ENCODE assay signal across 15 cellular contexts in the genomic region with DNA sequence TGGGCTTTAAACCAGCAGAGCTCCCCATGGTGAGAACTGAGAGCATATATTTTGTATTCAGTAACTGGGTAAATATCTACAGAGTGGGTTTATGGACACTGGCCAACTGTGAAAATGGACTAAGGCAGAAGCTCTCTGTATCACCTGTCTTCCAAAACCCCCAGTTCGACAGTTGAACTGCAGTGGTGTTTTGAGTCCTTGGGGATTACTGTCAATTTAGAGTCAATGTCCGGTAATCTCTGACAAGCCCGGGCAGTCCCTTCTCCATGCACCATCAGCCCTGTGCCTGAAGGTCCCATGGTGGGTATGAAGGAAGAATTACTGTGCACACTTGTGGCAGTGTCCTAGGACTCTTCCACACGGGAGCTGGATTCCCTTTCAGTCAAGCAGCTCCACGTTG.
DNase-seq lines count a peak whose midpoint lies in the region; ATAC-seq lines count a peak whose summit lies in the region.
"Had no signal": no experiment of that assay in that cellular context is flagged by ENCODE, and none has a peak within 500 bp of the region (broad histone marks: within the 10 kb centered on the region; RNA-seq: fewer than 3 reads in every experiment).

No MANE protein-coding gene starts in this region.

- H3K4me3 Mint-ChIP-seq in activated CD4-positive, alpha-beta T cell treated with anti-CD3 and anti-CD28 coated beads, Interleukin-2, amount 10 ng/mL, durations not matched to agents 24 days and 14 days: no peak overlapping the region
- H3K4me3 Mint-ChIP-seq: memory B cell had no signal

- no peak for DNase-seq in T1000 (lab: John Stamatoyannopoulos, UW)
- DNase-seq in RKO (ENCODE audit: low spot score): no peak
- no peak for DNase-seq in AML-193 (lab: John Stamatoyannopoulos, UW)
- no peak for DNase-seq in activated CD4-positive, alpha-beta T cell treated with anti-CD3 and anti-CD28 coated beads, Interleukin-2, amount 10 ng/mL, durations not matched to agents 24 days and 14 days
- DNase-seq: anterior cingulate cortex; NCI-H1694 treated with DMSO at 0.1 percent for 48 hours; pancreas; Peyer's patch; stimulated activated CD4-positive, alpha-beta T cell treated with anti-CD3 and anti-CD28 coated beads, Interleukin-2, amount 100 ng/mL, for 24 hours; stimulated activated naive CD8-positive, alpha-beta T cell treated with anti-CD3 and anti-CD28 coated beads, Interleukin-15, Interleukin-2, amounts not matched to agents 100 U/mL and 50 U/mL, for 24 hours had no signal

- H3K27ac Mint-ChIP-seq in activated CD4-positive, alpha-beta T cell treated with anti-CD3 and anti-CD28 coated beads, Interleukin-2, amount 10 ng/mL, durations not matched to agents 24 days and 14 days: no peak overlapping the region
- H3K27ac Mint-ChIP-seq: memory B cell had no signal

- H3K4me1 Mint-ChIP-seq in activated CD4-positive, alpha-beta T cell treated with anti-CD3 and anti-CD28 coated beads, Interleukin-2, amount 10 ng/mL, durations not matched to agents 24 days and 14 days: no peaks in the 10 kb centered on the region

- peak overlapping the region in 3 of 11 experiments; percentile 7 to 33 (median 24); a peak in 1 of 22 replicates for H3K9ac ChIP-seq in BLaER1 treated with 17β-estradiol and CSF1 and Interleukin-3, amounts not matched to agents 10 nM and 100 nM

- peaks cover 12 to 25% (median 19%) of the 10 kb centered on the region in 10 experiments for H3K4me1 ChIP-seq in BLaER1 treated with 17β-estradiol and CSF1 and Interleukin-3, amounts not matched to agents 10 nM and 100 nM
- H3K4me1 ChIP-seq: pancreas, Peyer's patch had no signal

- no peaks in the 10 kb centered on the region for H3K36me3 Mint-ChIP-seq in activated CD4-positive, alpha-beta T cell treated with anti-CD3 and anti-CD28 coated beads, Interleukin-2, amount 10 ng/mL, durations not matched to agents 24 days and 14 days (ENCODE audit: low read depth)
- H3K36me3 Mint-ChIP-seq: memory B cell had no signal

- H3K27ac ChIP-seq in BLaER1 treated with 17β-estradiol and CSF1 and Interleukin-3, amounts not matched to agents 10 nM and 100 nM: peak overlapping the region in 7 of 11 experiments; percentile 29 to 61 (median 41); a peak in 12 of 22 replicates
- H3K27ac ChIP-seq: pancreas, Peyer's patch had no signal

- no peaks in the 10 kb centered on the region for H3K36me3 ChIP-seq in BLaER1 treated with 17β-estradiol and CSF1 and Interleukin-3, amounts not matched to agents 10 nM and 100 nM
- H3K36me3 ChIP-seq: pancreas, Peyer's patch had no signal

- no peaks in the 10 kb centered on the region for H4K20me1 ChIP-seq in BLaER1 treated with 17β-estradiol and CSF1 and Interleukin-3, amounts not matched to agents 10 nM and 100 nM

- H3K27me3 Mint-ChIP-seq in activated CD4-positive, alpha-beta T cell treated with anti-CD3 and anti-CD28 coated beads, Interleukin-2, amount 10 ng/mL, durations not matched to agents 24 days and 14 days: peaks cover 15% of the 10 kb centered on the region

- intact Hi-C loops in activated CD4-positive, alpha-beta T cell treated with anti-CD3 and anti-CD28 coated beads, Interleukin-2, amount 10 ng/mL, durations not matched to agents 24 days and 14 days (cut with micrococcal nuclease): no loop called here

- H3K9me3 Mint-ChIP-seq in activated CD4-positive, alpha-beta T cell treated with anti-CD3 and anti-CD28 coated beads, Interleukin-2, amount 10 ng/mL, durations not matched to agents 24 days and 14 days: no peaks in the 10 kb centered on the region
- H3K9me3 Mint-ChIP-seq: memory B cell had no signal

- H3K9me3 ChIP-seq in BLaER1 treated with 17β-estradiol and CSF1 and Interleukin-3, amounts not matched to agents 10 nM and 100 nM (replicated peaks in 1 of 11): peaks cover 0 to 6% (median 0%) of the 10 kb centered on the region in 11 experiments; a peak in 3 of 22 replicates
- H3K9me3 ChIP-seq: pancreas, Peyer's patch had no signal

- peak; percentile 84 for ATAC-seq in GM19023 (IDR thresholded peaks at IDR 0.05; ENCODE audit: unreplicated experiment)
- ATAC-seq in HG02610 (IDR thresholded peaks at IDR 0.05; ENCODE audit: unreplicated experiment): peak; percentile 93
- peak; percentile 89 for ATAC-seq in HG03457 (IDR thresholded peaks at IDR 0.05; ENCODE audit: unreplicated experiment)
- ATAC-seq: pancreas; stimulated activated naive CD8-positive, alpha-beta T cell treated with anti-CD3 and anti-CD28 coated beads, Interleukin-15, Interleukin-2, amounts not matched to agents 100 U/mL and 50 U/mL, for 24 hours had no signal

- no peaks in the 10 kb centered on the region for H3K27me3 ChIP-seq in BLaER1 treated with 17β-estradiol and CSF1 and Interleukin-3, amounts not matched to agents 10 nM and 100 nM
- H3K27me3 ChIP-seq: pancreas, Peyer's patch had no signal

- H3K4me2 ChIP-seq in BLaER1 treated with 17β-estradiol and CSF1 and Interleukin-3, amounts not matched to agents 10 nM and 100 nM: peak overlapping the region; percentile 69 to 84 (median 79)

- peak overlapping the region in 2 of 10 experiments; percentile 14 to 19; a peak in 1 of 20 replicates for H3K4me3 ChIP-seq in BLaER1 treated with 17β-estradiol and CSF1 and Interleukin-3, amounts not matched to agents 10 nM and 100 nM
- H3K4me3 ChIP-seq: pancreas, Peyer's patch had no signal
